Comparison of ENCODE assay signal across 14 cellular contexts in genomic region chr14:74684444-74684843, GRCh38.
DNase-seq lines count a peak whose midpoint lies in the region; ATAC-seq and TF ChIP-seq lines count a peak whose summit lies in the region.
"Had no signal": no experiment of that assay in that cellular context is flagged by ENCODE, and none has a peak within 500 bp of the region (broad histone marks: within the 10 kb centered on the region; RNA-seq: fewer than 3 reads in every experiment).

No MANE protein-coding gene starts in this region.

- peak; percentile 58 for ATAC-seq in HG03196 (IDR thresholded peaks at IDR 0.05; ENCODE audit: unreplicated experiment)
- no peak for ATAC-seq in stimulated activated naive CD8-positive, alpha-beta T cell treated with anti-CD3 and anti-CD28 coated beads, Interleukin-15, Interleukin-2, amounts not matched to agents 100 U/mL and 50 U/mL, for 24 hours
- ATAC-seq in GM18498 (IDR thresholded peaks at IDR 0.05; ENCODE audit: unreplicated experiment) = no peak
- ATAC-seq: A549, gastrocnemius medialis had no signal

- H3K9ac ChIP-seq in SU-DHL-6 (ENCODE audit: low read length) = no peak overlapping the region

- H3K9me3 ChIP-seq in SU-DHL-6 (ENCODE audit: insufficient read depth, low read length) = no peaks in the 10 kb centered on the region
- H3K9me3 ChIP-seq: A549, gastrocnemius medialis, SJCRH30 had no signal

- H2AFZ ChIP-seq in SU-DHL-6 (ENCODE audit: low read depth, low read length, severe bottlenecking) = no peak overlapping the region

- H3K4me2 ChIP-seq in SU-DHL-6 (ENCODE audit: low read depth, low read length, poor library complexity, severe bottlenecking) = peak overlapping the region; percentile 32
- H3K4me2 ChIP-seq: A549 had no signal

- H3K9me3 Mint-ChIP-seq in activated T-cell treated with anti-CD3 and anti-CD28 coated beads, Interleukin-2, amount 50 U/mL, for 24 hours = no peaks in the 10 kb centered on the region
- H3K9me3 Mint-ChIP-seq: activated naive CD4-positive, alpha-beta T cell treated with anti-CD3 and anti-CD28 coated beads, Interleukin-2, amount 50 U/mL, for 72 hours had no signal

- DNase-seq in activated T-cell treated with anti-CD3 and anti-CD28 coated beads, Interleukin-2, amount 50 U/mL, for 24 hours = no peak
- no peak for DNase-seq in activated T-cell treated with anti-CD3 and anti-CD28 coated beads, Interleukin-2, amount 50 U/mL, for 1 hour
- DNase-seq in stimulated activated naive CD8-positive, alpha-beta T cell treated with anti-CD3 and anti-CD28 coated beads, Interleukin-15, Interleukin-2, amounts not matched to agents 100 U/mL and 50 U/mL, for 24 hours = peak; percentile 19
- DNase-seq in NCI-H510A treated with DMSO at 0.1 percent for 48 hours (lab: John Stamatoyannopoulos, UW) (no peak), DMS153 (lab: John Stamatoyannopoulos, UW) (no peak)
- DNase-seq: gastrocnemius medialis, NCI-H2107, SJCRH30 had no signal

- no peaks in the 10 kb centered on the region for H3K27me3 Mint-ChIP-seq in activated T-cell treated with anti-CD3 and anti-CD28 coated beads, Interleukin-2, amount 50 U/mL, for 24 hours

- H3K4me3 Mint-ChIP-seq in activated T-cell treated with anti-CD3 and anti-CD28 coated beads, Interleukin-2, amount 50 U/mL, for 24 hours = no peak overlapping the region

- TF ChIP-seq CTCF in SU-DHL-6 (IDR thresholded peaks at IDR 0.05; ENCODE audit: insufficient read depth, low read length, poor library complexity, severe bottlenecking) = no peak

- no peaks in the 10 kb centered on the region for H4K20me1 ChIP-seq in SU-DHL-6 (ENCODE audit: low read depth, low read length)

- H3K4me3 ChIP-seq in SU-DHL-6 (ENCODE audit: insufficient read depth, low read length, poor library complexity, severe bottlenecking) = no peak overlapping the region
- H3K4me3 ChIP-seq: A549, gastrocnemius medialis, lung, SJCRH30 had no signal

- peaks cover 86% of the 10 kb centered on the region for H3K36me3 Mint-ChIP-seq in activated T-cell treated with anti-CD3 and anti-CD28 coated beads, Interleukin-2, amount 50 U/mL, for 24 hours (ENCODE audit: low read depth)

- H3K27ac ChIP-seq in SU-DHL-6 (ENCODE audit: low read depth, low read length) = peak overlapping the region; percentile 49
- H3K27ac ChIP-seq: A549, gastrocnemius medialis, SJCRH30 had no signal

- no peaks in the 10 kb centered on the region for H3K27me3 ChIP-seq in SU-DHL-6 (ENCODE audit: low read length)
- H3K27me3 ChIP-seq: gastrocnemius medialis, SJCRH30 had no signal

- H3K4me1 Mint-ChIP-seq in activated T-cell treated with anti-CD3 and anti-CD28 coated beads, Interleukin-2, amount 50 U/mL, for 24 hours (ENCODE audit: low read depth) = peaks cover 19% of the 10 kb centered on the region

- no peaks in the 10 kb centered on the region for H3K79me2 ChIP-seq in SU-DHL-6 (ENCODE audit: insufficient read depth, low read length)

- peak overlapping the region; percentile 2 for H3K27ac Mint-ChIP-seq in activated T-cell treated with anti-CD3 and anti-CD28 coated beads, Interleukin-2, amount 50 U/mL, for 24 hours
- H3K27ac Mint-ChIP-seq: activated naive CD4-positive, alpha-beta T cell treated with anti-CD3 and anti-CD28 coated beads, Interleukin-2, amount 50 U/mL, for 72 hours had no signal

- no peaks in the 10 kb centered on the region for H3K9me2 ChIP-seq in SU-DHL-6 (replicated peaks; ENCODE audit: insufficient read depth, low read length)

- no peaks in the 10 kb centered on the region for H3F3A ChIP-seq in SU-DHL-6 (ENCODE audit: insufficient read depth)

- H3K36me3 ChIP-seq in SU-DHL-6 (ENCODE audit: low read length) = 0 out of 2 replicates have a peak, but pooled peaks cover 5% of the 10 kb centered on the region
